ENCODE assay signal across 2 cellular contexts in the genomic region with DNA sequence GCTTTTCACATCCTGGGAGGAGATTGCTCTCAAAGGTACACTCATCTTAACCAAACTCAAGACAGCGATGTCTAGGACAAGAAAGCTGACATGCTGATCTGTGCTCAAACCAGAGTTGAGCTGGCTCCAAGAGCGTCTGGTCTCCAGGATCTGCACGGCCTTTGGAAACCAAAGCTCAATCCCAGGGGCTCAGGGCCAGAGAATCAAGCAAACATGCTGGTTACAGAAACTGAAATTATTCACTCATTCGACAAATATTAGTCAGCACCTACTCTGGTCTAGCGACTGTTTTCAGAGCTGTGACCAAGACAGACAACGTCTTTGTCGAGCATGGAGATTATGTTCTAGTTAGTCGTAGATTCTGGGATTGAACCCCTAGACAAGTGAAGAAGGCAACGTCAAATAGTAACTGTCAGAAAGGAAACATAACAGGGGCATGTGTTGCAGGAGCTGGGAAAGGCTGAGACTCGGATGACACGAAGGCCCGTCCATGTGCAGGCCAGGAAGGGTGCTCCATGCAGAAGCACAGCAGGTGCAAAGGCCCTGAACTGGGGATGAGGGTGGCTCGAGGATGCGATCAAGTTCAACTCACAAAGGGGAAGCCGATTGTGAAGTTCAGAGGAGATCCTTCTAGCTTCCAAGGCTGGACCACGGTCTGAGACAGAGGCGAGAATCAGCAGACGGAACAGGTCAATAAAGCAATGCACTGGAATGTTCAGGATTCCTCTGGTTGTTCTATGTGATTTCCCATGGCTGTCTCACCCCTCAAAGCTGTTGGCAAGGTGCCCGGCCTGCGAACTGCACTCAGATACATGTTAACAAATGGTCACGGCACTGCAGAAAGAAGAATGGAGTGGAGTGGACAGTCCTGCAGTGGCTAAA.
A peak's percentile ranks its signal among the peaks of the same experiment; 100 is the strongest.
TF ChIP-seq lines count a peak whose summit lies in the region.

No MANE protein-coding gene starts in this region.

TF ChIP-seq in K562, 482 proteins besides CTCF, POLR2A, EP300 and RAD21:
- TF ChIP-seq NFIC (IDR thresholded peaks at IDR 0.05), result peak; percentile 53; the same call in 1 of the 2 replicates
- no peak for TF ChIP-seq CTBP1 (IDR thresholded peaks at IDR 0.05; ENCODE audit: borderline replicate concordance)

TF ChIP-seq in HepG2, 621 proteins besides CTCF, POLR2A, EP300 and RAD21 (continues in another document):
- TF ChIP-seq FOXO1 (CRISPR knock-in tag; IDR thresholded peaks at IDR 0.05), result 0 out of 2 replicates have a peak, but pooled peaks have one; percentile 11
- peak; percentile 56 for TF ChIP-seq HDAC1 (CRISPR knock-in tag; IDR thresholded peaks at IDR 0.05)
- TF ChIP-seq ZNF292 (CRISPR knock-in tag; IDR thresholded peaks at IDR 0.05; ENCODE audit: borderline replicate concordance, low read depth), result peak; percentile 26; the same call in 1 of the 2 replicates
- 0 out of 2 replicates have a peak, but pooled peaks have one; percentile 7 for TF ChIP-seq FOSL2 (CRISPR knock-in tag; IDR thresholded peaks at IDR 0.05)
- TF ChIP-seq, protein P1, sequence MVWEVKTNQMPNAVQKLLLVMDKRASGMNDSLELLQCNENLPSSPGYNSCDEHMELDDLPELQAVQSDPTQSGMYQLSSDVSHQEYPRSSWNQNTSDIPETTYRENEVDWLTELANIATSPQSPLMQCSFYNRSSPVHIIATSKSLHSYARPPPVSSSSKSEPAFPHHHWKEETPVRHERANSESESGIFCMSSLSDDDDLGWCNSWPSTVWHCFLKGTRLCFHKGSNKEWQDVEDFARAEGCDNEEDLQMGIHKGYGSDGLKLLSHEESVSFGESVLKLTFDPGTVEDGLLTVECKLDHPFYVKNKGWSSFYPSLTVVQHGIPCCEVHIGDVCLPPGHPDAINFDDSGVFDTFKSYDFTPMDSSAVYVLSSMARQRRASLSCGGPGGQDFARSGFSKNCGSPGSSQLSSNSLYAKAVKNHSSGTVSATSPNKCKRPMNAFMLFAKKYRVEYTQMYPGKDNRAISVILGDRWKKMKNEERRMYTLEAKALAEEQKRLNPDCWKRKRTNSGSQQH (CRISPR knock-in tag; IDR thresholded peaks at IDR 0.05; ENCODE audit: low read depth), result peak; percentile 67; the same call in 1 of the 2 replicates
- TF ChIP-seq MEIS1 (CRISPR knock-in tag; IDR thresholded peaks at IDR 0.05; ENCODE audit: borderline replicate concordance), result 0 out of 2 replicates have a peak, but pooled peaks have one; percentile 36
- TF ChIP-seq, protein P2, sequence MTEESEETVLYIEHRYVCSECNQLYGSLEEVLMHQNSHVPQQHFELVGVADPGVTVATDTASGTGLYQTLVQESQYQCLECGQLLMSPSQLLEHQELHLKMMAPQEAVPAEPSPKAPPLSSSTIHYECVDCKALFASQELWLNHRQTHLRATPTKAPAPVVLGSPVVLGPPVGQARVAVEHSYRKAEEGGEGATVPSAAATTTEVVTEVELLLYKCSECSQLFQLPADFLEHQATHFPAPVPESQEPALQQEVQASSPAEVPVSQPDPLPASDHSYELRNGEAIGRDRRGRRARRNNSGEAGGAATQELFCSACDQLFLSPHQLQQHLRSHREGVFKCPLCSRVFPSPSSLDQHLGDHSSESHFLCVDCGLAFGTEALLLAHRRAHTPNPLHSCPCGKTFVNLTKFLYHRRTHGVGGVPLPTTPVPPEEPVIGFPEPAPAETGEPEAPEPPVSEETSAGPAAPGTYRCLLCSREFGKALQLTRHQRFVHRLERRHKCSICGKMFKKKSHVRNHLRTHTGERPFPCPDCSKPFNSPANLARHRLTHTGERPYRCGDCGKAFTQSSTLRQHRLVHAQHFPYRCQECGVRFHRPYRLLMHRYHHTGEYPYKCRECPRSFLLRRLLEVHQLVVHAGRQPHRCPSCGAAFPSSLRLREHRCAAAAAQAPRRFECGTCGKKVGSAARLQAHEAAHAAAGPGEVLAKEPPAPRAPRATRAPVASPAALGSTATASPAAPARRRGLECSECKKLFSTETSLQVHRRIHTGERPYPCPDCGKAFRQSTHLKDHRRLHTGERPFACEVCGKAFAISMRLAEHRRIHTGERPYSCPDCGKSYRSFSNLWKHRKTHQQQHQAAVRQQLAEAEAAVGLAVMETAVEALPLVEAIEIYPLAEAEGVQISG (CRISPR knock-in tag; IDR thresholded peaks at IDR 0.05), result no peak
- 0 out of 2 replicates have a peak, but pooled peaks have one; percentile 77 for TF ChIP-seq DNMT3B (CRISPR knock-in tag; conservative IDR thresholded peaks at IDR 0.05)
- 0 out of 2 replicates have a peak, but pooled peaks have one; percentile 74 for TF ChIP-seq ZNF572 (CRISPR knock-in tag; IDR thresholded peaks at IDR 0.05)
- 0 out of 2 replicates have a peak, but pooled peaks have one; percentile 23 for TF ChIP-seq PITX1 (CRISPR knock-in tag; IDR thresholded peaks at IDR 0.05)
- no peak for TF ChIP-seq FOXK1 (CRISPR knock-in tag; IDR thresholded peaks at IDR 0.05; ENCODE audit: borderline replicate concordance, low read depth)
- TF ChIP-seq ZNF563 (CRISPR knock-in tag; IDR thresholded peaks at IDR 0.05), result no peak
- TF ChIP-seq MEF2D (CRISPR knock-in tag; IDR thresholded peaks at IDR 0.05), result peak; percentile 64
- TF ChIP-seq, protein P3, sequence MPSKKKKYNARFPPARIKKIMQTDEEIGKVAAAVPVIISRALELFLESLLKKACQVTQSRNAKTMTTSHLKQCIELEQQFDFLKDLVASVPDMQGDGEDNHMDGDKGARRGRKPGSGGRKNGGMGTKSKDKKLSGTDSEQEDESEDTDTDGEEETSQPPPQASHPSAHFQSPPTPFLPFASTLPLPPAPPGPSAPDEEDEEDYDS (CRISPR knock-in tag; IDR thresholded peaks at IDR 0.05), result no peak
- TF ChIP-seq ZNF652 (CRISPR knock-in tag; IDR thresholded peaks at IDR 0.05; ENCODE audit: borderline replicate concordance, low read depth), result no peak
- TF ChIP-seq, protein P4, sequence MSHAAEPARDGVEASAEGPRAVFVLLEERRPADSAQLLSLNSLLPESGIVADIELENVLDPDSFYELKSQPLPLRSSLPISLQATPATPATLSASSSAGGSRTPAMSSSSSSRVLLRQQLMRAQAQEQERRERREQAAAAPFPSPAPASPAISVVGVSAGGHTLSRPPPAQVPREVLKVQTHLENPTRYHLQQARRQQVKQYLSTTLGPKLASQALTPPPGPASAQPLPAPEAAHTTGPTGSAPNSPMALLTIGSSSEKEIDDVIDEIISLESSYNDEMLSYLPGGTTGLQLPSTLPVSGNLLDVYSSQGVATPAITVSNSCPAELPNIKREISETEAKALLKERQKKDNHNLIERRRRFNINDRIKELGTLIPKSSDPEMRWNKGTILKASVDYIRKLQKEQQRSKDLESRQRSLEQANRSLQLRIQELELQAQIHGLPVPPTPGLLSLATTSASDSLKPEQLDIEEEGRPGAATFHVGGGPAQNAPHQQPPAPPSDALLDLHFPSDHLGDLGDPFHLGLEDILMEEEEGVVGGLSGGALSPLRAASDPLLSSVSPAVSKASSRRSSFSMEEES (CRISPR knock-in tag; IDR thresholded peaks at IDR 0.05), result no peak
- 0 out of 2 replicates have a peak, but pooled peaks have one; percentile 50 for TF ChIP-seq ZNF350 (CRISPR knock-in tag; IDR thresholded peaks at IDR 0.05; ENCODE audit: borderline replicate concordance, low read depth)
- peak; percentile 55 for TF ChIP-seq TEAD3 (CRISPR knock-in tag; optimal IDR thresholded peaks at IDR 0.05; ENCODE audit: borderline replicate concordance)
- TF ChIP-seq, protein P5, sequence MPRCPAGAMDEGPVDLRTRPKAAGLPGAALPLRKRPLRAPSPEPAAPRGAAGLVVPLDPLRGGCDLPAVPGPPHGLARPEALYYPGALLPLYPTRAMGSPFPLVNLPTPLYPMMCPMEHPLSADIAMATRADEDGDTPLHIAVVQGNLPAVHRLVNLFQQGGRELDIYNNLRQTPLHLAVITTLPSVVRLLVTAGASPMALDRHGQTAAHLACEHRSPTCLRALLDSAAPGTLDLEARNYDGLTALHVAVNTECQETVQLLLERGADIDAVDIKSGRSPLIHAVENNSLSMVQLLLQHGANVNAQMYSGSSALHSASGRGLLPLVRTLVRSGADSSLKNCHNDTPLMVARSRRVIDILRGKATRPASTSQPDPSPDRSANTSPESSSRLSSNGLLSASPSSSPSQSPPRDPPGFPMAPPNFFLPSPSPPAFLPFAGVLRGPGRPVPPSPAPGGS (CRISPR knock-in tag; IDR thresholded peaks at IDR 0.05), result peak; percentile 16; the same call in 1 of the 2 replicates
- no peak for TF ChIP-seq ZNF703 (CRISPR knock-in tag; IDR thresholded peaks at IDR 0.05; ENCODE audit: borderline replicate concordance)
- 0 out of 2 replicates have a peak, but pooled peaks have one; percentile 67 for TF ChIP-seq ZNF225 (CRISPR knock-in tag; IDR thresholded peaks at IDR 0.05)
- no peak for TF ChIP-seq ZNF33B (CRISPR knock-in tag; IDR thresholded peaks at IDR 0.05)
- TF ChIP-seq SALL1 (CRISPR knock-in tag; IDR thresholded peaks at IDR 0.05), result peak; percentile 56; the same call in 1 of the 2 replicates
- TF ChIP-seq SP2 (CRISPR knock-in tag; IDR thresholded peaks at IDR 0.05), result 0 out of 2 replicates have a peak, but pooled peaks have one; percentile 34
- TF ChIP-seq FOXP1 (IDR thresholded peaks at IDR 0.05), result no peak
- no peak for TF ChIP-seq FOXP1 (CRISPR knock-in tag; IDR thresholded peaks at IDR 0.05)
- TF ChIP-seq, protein P6, sequence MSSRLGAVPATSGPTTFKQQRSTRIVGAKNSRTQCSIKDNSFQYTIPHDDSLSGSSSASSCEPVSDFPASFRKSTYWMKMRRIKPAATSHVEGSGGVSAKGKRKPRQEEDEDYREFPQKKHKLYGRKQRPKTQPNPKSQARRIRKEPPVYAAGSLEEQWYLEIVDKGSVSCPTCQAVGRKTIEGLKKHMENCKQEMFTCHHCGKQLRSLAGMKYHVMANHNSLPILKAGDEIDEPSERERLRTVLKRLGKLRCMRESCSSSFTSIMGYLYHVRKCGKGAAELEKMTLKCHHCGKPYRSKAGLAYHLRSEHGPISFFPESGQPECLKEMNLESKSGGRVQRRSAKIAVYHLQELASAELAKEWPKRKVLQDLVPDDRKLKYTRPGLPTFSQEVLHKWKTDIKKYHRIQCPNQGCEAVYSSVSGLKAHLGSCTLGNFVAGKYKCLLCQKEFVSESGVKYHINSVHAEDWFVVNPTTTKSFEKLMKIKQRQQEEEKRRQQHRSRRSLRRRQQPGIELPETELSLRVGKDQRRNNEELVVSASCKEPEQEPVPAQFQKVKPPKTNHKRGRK (CRISPR knock-in tag; IDR thresholded peaks at IDR 0.05), result no peak
- no peak for TF ChIP-seq HCFC1 (IDR thresholded peaks at IDR 0.05; ENCODE audit: low read depth, low read length)
- no peak for TF ChIP-seq ZNF260 (CRISPR knock-in tag; IDR thresholded peaks at IDR 0.05; ENCODE audit: borderline replicate concordance, low read depth)
- TF ChIP-seq MXD4 (CRISPR knock-in tag; IDR thresholded peaks at IDR 0.05), result 0 out of 2 replicates have a peak, but pooled peaks have one; percentile 29
- TF ChIP-seq ZFP36L1 (CRISPR knock-in tag; IDR thresholded peaks at IDR 0.05), result 0 out of 2 replicates have a peak, but pooled peaks have one; percentile 23
- peak; percentile 57; the same call in 1 of the 2 replicates for TF ChIP-seq ZMYM3 (CRISPR knock-in tag; IDR thresholded peaks at IDR 0.05)
- peak; percentile 64; the same call in 1 of the 2 replicates for TF ChIP-seq ZNF3 (CRISPR knock-in tag; IDR thresholded peaks at IDR 0.05)
- TF ChIP-seq ELF4 (CRISPR knock-in tag; IDR thresholded peaks at IDR 0.05; ENCODE audit: borderline replicate concordance), result no peak
- TF ChIP-seq FOXA3 (CRISPR knock-in tag; IDR thresholded peaks at IDR 0.05), result no peak
- TF ChIP-seq ZFAT (CRISPR knock-in tag; conservative IDR thresholded peaks at IDR 0.05), result no peak
- TF ChIP-seq CBX5 (CRISPR knock-in tag; IDR thresholded peaks at IDR 0.05; ENCODE audit: borderline replicate concordance), result 0 out of 2 replicates have a peak, but pooled peaks have one; percentile 5
- TF ChIP-seq, protein P7, sequence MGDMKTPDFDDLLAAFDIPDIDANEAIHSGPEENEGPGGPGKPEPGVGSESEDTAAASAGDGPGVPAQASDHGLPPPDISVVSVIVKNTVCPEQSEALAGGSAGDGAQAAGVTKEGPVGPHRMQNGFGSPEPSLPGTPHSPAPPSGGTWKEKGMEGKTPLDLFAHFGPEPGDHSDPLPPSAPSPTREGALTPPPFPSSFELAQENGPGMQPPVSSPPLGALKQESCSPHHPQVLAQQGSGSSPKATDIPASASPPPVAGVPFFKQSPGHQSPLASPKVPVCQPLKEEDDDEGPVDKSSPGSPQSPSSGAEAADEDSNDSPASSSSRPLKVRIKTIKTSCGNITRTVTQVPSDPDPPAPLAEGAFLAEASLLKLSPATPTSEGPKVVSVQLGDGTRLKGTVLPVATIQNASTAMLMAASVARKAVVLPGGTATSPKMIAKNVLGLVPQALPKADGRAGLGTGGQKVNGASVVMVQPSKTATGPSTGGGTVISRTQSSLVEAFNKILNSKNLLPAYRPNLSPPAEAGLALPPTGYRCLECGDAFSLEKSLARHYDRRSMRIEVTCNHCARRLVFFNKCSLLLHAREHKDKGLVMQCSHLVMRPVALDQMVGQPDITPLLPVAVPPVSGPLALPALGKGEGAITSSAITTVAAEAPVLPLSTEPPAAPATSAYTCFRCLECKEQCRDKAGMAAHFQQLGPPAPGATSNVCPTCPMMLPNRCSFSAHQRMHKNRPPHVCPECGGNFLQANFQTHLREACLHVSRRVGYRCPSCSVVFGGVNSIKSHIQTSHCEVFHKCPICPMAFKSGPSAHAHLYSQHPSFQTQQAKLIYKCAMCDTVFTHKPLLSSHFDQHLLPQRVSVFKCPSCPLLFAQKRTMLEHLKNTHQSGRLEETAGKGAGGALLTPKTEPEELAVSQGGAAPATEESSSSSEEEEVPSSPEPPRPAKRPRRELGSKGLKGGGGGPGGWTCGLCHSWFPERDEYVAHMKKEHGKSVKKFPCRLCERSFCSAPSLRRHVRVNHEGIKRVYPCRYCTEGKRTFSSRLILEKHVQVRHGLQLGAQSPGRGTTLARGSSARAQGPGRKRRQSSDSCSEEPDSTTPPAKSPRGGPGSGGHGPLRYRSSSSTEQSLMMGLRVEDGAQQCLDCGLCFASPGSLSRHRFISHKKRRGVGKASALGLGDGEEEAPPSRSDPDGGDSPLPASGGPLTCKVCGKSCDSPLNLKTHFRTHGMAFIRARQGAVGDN (CRISPR knock-in tag; IDR thresholded peaks at IDR 0.05), result peak; percentile 63
- TF ChIP-seq YEATS2 (CRISPR knock-in tag; IDR thresholded peaks at IDR 0.05; ENCODE audit: borderline replicate concordance), result 0 out of 2 replicates have a peak, but pooled peaks have one; percentile 38
- TF ChIP-seq ZNF501 (CRISPR knock-in tag; IDR thresholded peaks at IDR 0.05), result 0 out of 2 replicates have a peak, but pooled peaks have one; percentile 16
- TF ChIP-seq RFX5 (IDR thresholded peaks at IDR 0.05; ENCODE audit: low read depth, low read length), result no peak
